Comparison of ENCODE assay signal across 12 cellular contexts in genomic region chr17:27348196-27348595, GRCh38. TPM values are rescaled to one million over a fixed set of nuclear protein-coding genes. Genes with fewer than 3 reads are reported as not detected.
A peak's percentile ranks its signal among the peaks of the same experiment; 100 is the strongest.
DNase-seq lines count a peak whose midpoint lies in the region; ATAC-seq, FAIRE-seq and TF ChIP-seq lines count a peak whose summit lies in the region.
"Had no signal": no experiment of that assay in that cellular context is flagged by ENCODE, and none has a peak within 500 bp of the region (broad histone marks: within the 10 kb centered on the region; RNA-seq: fewer than 3 reads in every experiment).

No MANE protein-coding gene starts in this region.

- H3K4me2 ChIP-seq in A549: peak overlapping the region; percentile 80
- no peak overlapping the region for H3K4me2 ChIP-seq in GM23248 (ENCODE audit: unreplicated experiment)

- CTCF ChIA-PET in A549 (lab: Yijun Ruan, JAX): interaction anchor here (0.6 to 14.9 kb wide), 9 partner anchors 9 to 275 kb away, joined by 3 to 120 read pairs (median 3); no protein-coding TSS in a partner anchor

- no peak for TF ChIP-seq RAD21 in A549 (conservative IDR thresholded peaks at IDR 0.05 in 1 of 2, IDR thresholded peaks at IDR 0.05 in 1 of 2)

- H3K27me3 ChIP-seq in GM23248 (replicated peaks; ENCODE audit: insufficient read depth): no peaks in the 10 kb centered on the region
- H3K27me3 ChIP-seq: breast epithelium had no signal

- POLR2A ChIA-PET in A549 (lab: Yijun Ruan, JAX): no interaction called here

- H3K9ac ChIP-seq in GM23248: peak overlapping the region; percentile 73

- H3K4me3 Mint-ChIP-seq in activated T-helper 2 cell treated with anti-CD3 and anti-CD28 coated beads, Interferon-gamma antibody, Interleukin-2, Interleukin-4, amounts not matched to agents 10 μg/mL and 5 μg/mL and 100 μg/mL, durations not matched to agents 14 hours and 24 hours and 36 hours (ENCODE audit: low read depth): peak overlapping the region; percentile 54
- H3K4me3 Mint-ChIP-seq in naive B cell: peak overlapping the region; percentile 54 to 83 (median 70)

- WGBS in A549 (ENCODE audit: missing lambda C conversion rate): 90% methylated on average over 2 of the region's 2 CpGs
- 75 to 81% methylated on average over 2 of the region's 2 CpGs for WGBS in GM23248 (ENCODE audit: low coverage in 1 of 2, low lambda C conversion rate in 2 of 2, missing lambda C conversion rate in 2 of 2), 2 experiments

- no peaks in the 10 kb centered on the region for H4K20me1 ChIP-seq in GM23248 (ENCODE audit: insufficient read depth)

- H3F3A ChIP-seq in GM23248 (ENCODE audit: insufficient read depth): peaks cover 22% of the 10 kb centered on the region

- TF ChIP-seq EP300 in A549 (IDR thresholded peaks at IDR 0.05): no peak

- ATAC-seq in A549 (no peak), naive B cell (ENCODE audit: low read depth in 2 of 2) (no peak), GM21717 (IDR thresholded peaks at IDR 0.05; ENCODE audit: unreplicated experiment) (no peak)

- in situ Hi-C loops in GM23248 (cut with MboI): loop anchor here (10.0 kb wide), 1 partner anchor 147 kb away; no protein-coding TSS in a partner anchor

- no peak overlapping the region for H3K27ac Mint-ChIP-seq in activated T-helper 2 cell treated with anti-CD3 and anti-CD28 coated beads, Interferon-gamma antibody, Interleukin-2, Interleukin-4, amounts not matched to agents 10 μg/mL and 5 μg/mL and 100 μg/mL, durations not matched to agents 14 hours and 24 hours and 36 hours
- peak overlapping the region in 3 of 6 donors; percentile 43 to 84 (median 62) for H3K27ac Mint-ChIP-seq in naive B cell

- no peak for TF ChIP-seq POLR2A in A549 (IDR thresholded peaks at IDR 0.05; ENCODE audit: low read length)

- H3K4me1 ChIP-seq in A549 (peaks cover 23% of the 10 kb centered on the region; the same call in 1 of the 3 replicates), GM23248 (ENCODE audit: insufficient read depth) (0 out of 2 replicates have a peak, but pooled peaks cover 3% of the 10 kb centered on the region)
- H3K4me1 ChIP-seq: breast epithelium had no signal

- H3K4me3 ChIP-seq in A549 (peak overlapping the region; percentile 54), GM23248 (peak overlapping the region; percentile 68)
- H3K4me3 ChIP-seq: HAP-1 had no signal

- peak; percentile 74 for FAIRE-seq in A549 (lab: Jason Lieb, UNC)

- H3K36me3 Mint-ChIP-seq in activated T-helper 2 cell treated with anti-CD3 and anti-CD28 coated beads, Interferon-gamma antibody, Interleukin-2, Interleukin-4, amounts not matched to agents 10 μg/mL and 5 μg/mL and 100 μg/mL, durations not matched to agents 14 hours and 24 hours and 36 hours (ENCODE audit: low read depth): peaks cover 3% of the 10 kb centered on the region
- H3K36me3 Mint-ChIP-seq in naive B cell: no peaks in the 10 kb centered on the region

- intact Hi-C loops in activated T-helper 2 cell treated with anti-CD3 and anti-CD28 coated beads, Interferon-gamma antibody, Interleukin-2, Interleukin-4, amounts not matched to agents 10 μg/mL and 5 μg/mL and 100 μg/mL, durations not matched to agents 14 hours and 24 hours and 36 hours (cut with micrococcal nuclease): loop anchor here (2.0 kb wide), 1 partner anchor 15 kb away; no protein-coding TSS in a partner anchor

- no peaks in the 10 kb centered on the region for H3K9me3 ChIP-seq in A549
- no peaks in the 10 kb centered on the region for H3K9me3 ChIP-seq in GM23248 (ENCODE audit: low read depth)
- H3K9me3 ChIP-seq: breast epithelium, HAP-1 had no signal

- H3K4me1 Mint-ChIP-seq in activated T-helper 2 cell treated with anti-CD3 and anti-CD28 coated beads, Interferon-gamma antibody, Interleukin-2, Interleukin-4, amounts not matched to agents 10 μg/mL and 5 μg/mL and 100 μg/mL, durations not matched to agents 14 hours and 24 hours and 36 hours (ENCODE audit: low read depth): peaks cover 25% of the 10 kb centered on the region
- peaks cover 12 to 13% (median 12%) of the 10 kb centered on the region in 3 donors for H3K4me1 Mint-ChIP-seq in naive B cell

- DNase-seq in A549 (ENCODE audit: low read depth in 1 of 2, low spot score in 1 of 2) (no peak), GM23248 (no peak), naive B cell (no peak), NCI-H187 (lab: John Stamatoyannopoulos, UW) (no peak), DMS53 (lab: John Stamatoyannopoulos, UW) (no peak)
- DNase-seq in activated T-helper 2 cell treated with anti-CD3 and anti-CD28 coated beads, Interferon-gamma antibody, Interleukin-2, Interleukin-4, amounts not matched to agents 10 μg/mL and 5 μg/mL and 100 μg/mL, durations not matched to agents 14 hours and 24 hours and 36 hours (ENCODE audit: low spot score): no peak
- DNase-seq in stimulated activated CD4-positive, alpha-beta T cell treated with anti-CD3 and anti-CD28 coated beads, Interleukin-2, amount 100 ng/mL, for 24 hours: no peak
- DNase-seq: NCI-H524 treated with DMSO at 0.1 percent for 48 hours; stimulated activated CD4-positive, alpha-beta T cell treated with anti-CD3 and anti-CD28 coated beads, Interleukin-4, amount 100 ng/mL, for 24 hours had no signal

- no peak for TF ChIP-seq CTCF in A549 (IDR thresholded peaks at IDR 0.05)

- H2AFZ ChIP-seq in GM23248: peak overlapping the region; percentile 81

- no peaks in the 10 kb centered on the region for H3K27me3 Mint-ChIP-seq in activated T-helper 2 cell treated with anti-CD3 and anti-CD28 coated beads, Interferon-gamma antibody, Interleukin-2, Interleukin-4, amounts not matched to agents 10 μg/mL and 5 μg/mL and 100 μg/mL, durations not matched to agents 14 hours and 24 hours and 36 hours (ENCODE audit: low read depth)
- peaks cover 0 to 13% (median 6%) of the 10 kb centered on the region in 3 donors for H3K27me3 Mint-ChIP-seq in naive B cell

- H3K36me3 ChIP-seq in GM23248 (ENCODE audit: low read depth): no peaks in the 10 kb centered on the region
- H3K36me3 ChIP-seq: breast epithelium had no signal

- H3K79me2 ChIP-seq in GM23248 (ENCODE audit: insufficient read depth): no peaks in the 10 kb centered on the region

- no peaks in the 10 kb centered on the region for H3K9me2 ChIP-seq in GM23248 (ENCODE audit: insufficient read depth)

- H3K9me3 Mint-ChIP-seq in activated T-helper 2 cell treated with anti-CD3 and anti-CD28 coated beads, Interferon-gamma antibody, Interleukin-2, Interleukin-4, amounts not matched to agents 10 μg/mL and 5 μg/mL and 100 μg/mL, durations not matched to agents 14 hours and 24 hours and 36 hours: no peaks in the 10 kb centered on the region
- no peaks in the 10 kb centered on the region for H3K9me3 Mint-ChIP-seq in naive B cell

- H3K27ac ChIP-seq in A549: peak overlapping the region; percentile 78 to 91; a peak in 5 of 6 replicates
- H3K27ac ChIP-seq in GM23248: no peak overlapping the region

TF ChIP-seq in A549, 52 proteins besides CTCF, POLR2A, EP300 and RAD21:
- TF ChIP-seq BHLHE40 (IDR thresholded peaks at IDR 0.05; ENCODE audit: low read depth, low read length): no peak
- no peak for TF ChIP-seq REST (IDR thresholded peaks at IDR 0.05)
- no peak for TF ChIP-seq EHF (CRISPR knock-in tag; IDR thresholded peaks at IDR 0.05)
- TF ChIP-seq SMC3 (IDR thresholded peaks at IDR 0.05): no peak

RNA-seq across cellular contexts. Expression of gene WSB1, which starts 54.3 kb away (rescaled TPM):
- polyA plus RNA-seq in A549 (2011; rRNA removed) (107 and 111 TPM in 2 replicates), A549 (2017; fragmentation: RNase III; extraction: RNeasy Plus Mini Kit Qiagen cat#74134 plus additional on column Dnase treatment) (41.1 to 50.7 TPM (median 46.0 TPM) in 3 replicates), GM23248 (2016; fragmentation: Nextera tagmentation; extraction: Ambion mirVana) (116 and 135 TPM in 2 replicates), naive B cell (ENCODE audit: low read depth in 6 of 6) (100 to 1,000 TPM; 188 to 342 (median 263) TPM)
- 81.8 and 97.0 TPM in 2 replicates for polyA plus RNA-seq in A549 (2012; cell fraction: cytosol; rRNA removed)
- 137 and 157 TPM in 2 replicates for polyA plus RNA-seq in A549 (2012; cell fraction: nucleus; rRNA removed)
- polyA minus RNA-seq in A549 (2011; rRNA and poly(A)+ RNA removed): 31.2 and 45.5 TPM in 2 replicates
- 127 and 155 TPM in 2 replicates for total RNA-seq in GM23248 (2014; rRNA removed; shearing (Covaris generic))
- total RNA-seq in activated T-helper 2 cell treated with anti-CD3 and anti-CD28 coated beads, Interferon-gamma antibody, Interleukin-2, Interleukin-4, amounts not matched to agents 10 μg/mL and 5 μg/mL and 100 μg/mL, durations not matched to agents 14 hours and 24 hours and 36 hours: 165 and 170 TPM in 2 replicates
